ENCODE assay signal across 2 cellular contexts in genomic region chr5:73592546-73592945, GRCh38.
TF ChIP-seq lines count a peak whose summit lies in the region.

No MANE protein-coding gene starts in this region.

TF ChIP-seq in SK-N-SH, 30 proteins besides CTCF, POLR2A, EP300 and RAD21:
- no peak for TF ChIP-seq NRF1 (IDR thresholded peaks at IDR 0.05; ENCODE audit: low read depth, low read length)
- TF ChIP-seq FOXJ3 (CRISPR knock-in tag; IDR thresholded peaks at IDR 0.05): no peak
- TF ChIP-seq USF1 (IDR thresholded peaks at IDR 0.05; ENCODE audit: borderline replicate concordance, low read depth): no peak
- no peak for TF ChIP-seq ZBTB33 (IDR thresholded peaks at IDR 0.05; ENCODE audit: borderline replicate concordance, low read depth)
- TF ChIP-seq NFIC (IDR thresholded peaks at IDR 0.05; ENCODE audit: borderline replicate concordance): no peak
- no peak for TF ChIP-seq USF2 (IDR thresholded peaks at IDR 0.05; ENCODE audit: borderline replicate concordance, low read depth, low read length)
- no peak for TF ChIP-seq GABPA (IDR thresholded peaks at IDR 0.05; ENCODE audit: low read depth)
- TF ChIP-seq JUND (IDR thresholded peaks at IDR 0.05): no peak
- TF ChIP-seq REST (IDR thresholded peaks at IDR 0.05; ENCODE audit: low read depth, low read length): no peak
- TF ChIP-seq SIN3A (IDR thresholded peaks at IDR 0.05; ENCODE audit: borderline replicate concordance, low read depth, low read length): no peak
- TF ChIP-seq TEAD4 (IDR thresholded peaks at IDR 0.05; ENCODE audit: borderline replicate concordance, insufficient read depth): 0 out of 2 replicates have a peak, but pooled peaks have one; percentile 38
- TF ChIP-seq TCF12 (IDR thresholded peaks at IDR 0.05): no peak
- TF ChIP-seq FOSL2 (IDR thresholded peaks at IDR 0.05; ENCODE audit: borderline replicate concordance, low read depth): peak; percentile 34; the same call in 1 of the 2 replicates
- no peak for TF ChIP-seq MAX (IDR thresholded peaks at IDR 0.05; ENCODE audit: low read depth)
- TF ChIP-seq GATA2 (CRISPR knock-in tag; IDR thresholded peaks at IDR 0.05): no peak
- no peak for TF ChIP-seq FOXM1 (IDR thresholded peaks at IDR 0.05; ENCODE audit: low read depth)
- TF ChIP-seq SMC3 (IDR thresholded peaks at IDR 0.05; ENCODE audit: low read depth, low read length): no peak

TF ChIP-seq in SK-N-SH treated with all-trans-retinoic acid at 6 μM for 48 hours, 23 proteins besides CTCF, POLR2A, EP300 and RAD21:
- TF ChIP-seq CSDC2 (CRISPR knock-in tag; IDR thresholded peaks at IDR 0.05) (no peak), ZC3H10 (CRISPR knock-in tag; IDR thresholded peaks at IDR 0.05) (no peak), SNAI2 (CRISPR knock-in tag; IDR thresholded peaks at IDR 0.05) (no peak), CSRNP3 (CRISPR knock-in tag; IDR thresholded peaks at IDR 0.05) (no peak), TCF4 (CRISPR knock-in tag; IDR thresholded peaks at IDR 0.05; ENCODE audit: borderline replicate concordance) (no peak), ARNTL (CRISPR knock-in tag; IDR thresholded peaks at IDR 0.05; ENCODE audit: borderline replicate concordance, low read depth) (no peak), BACH2 (CRISPR knock-in tag; IDR thresholded peaks at IDR 0.05; ENCODE audit: borderline replicate concordance) (no peak), CREB5 (CRISPR knock-in tag; IDR thresholded peaks at IDR 0.05; ENCODE audit: low read depth) (no peak), ZNF70 (CRISPR knock-in tag; IDR thresholded peaks at IDR 0.05) (no peak), ZFP30 (CRISPR knock-in tag; IDR thresholded peaks at IDR 0.05) (no peak), POU6F1 (CRISPR knock-in tag; IDR thresholded peaks at IDR 0.05; ENCODE audit: borderline replicate concordance, low read depth) (no peak), ISL1 (CRISPR knock-in tag; IDR thresholded peaks at IDR 0.05) (no peak)
TF ChIP-seq in SK-N-SH treated with all-trans-retinoic acid at 6 μM for 48 hours: peak in this region for 0.
